11 cellular contexts compared by ENCODE assay signal in the genomic region with DNA sequence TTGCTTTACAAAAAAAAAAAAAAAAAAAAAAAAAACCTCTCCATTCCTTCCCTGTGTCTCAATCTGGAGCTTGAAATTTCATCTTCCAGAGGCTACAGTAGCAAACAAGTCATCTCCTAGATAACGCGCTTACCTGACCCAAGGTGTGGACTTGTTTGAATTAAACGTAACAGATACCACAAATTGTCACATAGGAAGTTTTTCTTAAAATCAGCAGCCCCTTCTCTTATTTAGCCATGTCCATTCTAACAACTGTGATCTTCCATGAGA. TPM values are rescaled to one million over a fixed set of nuclear protein-coding genes. Genes with fewer than 3 reads are reported as not detected.
A peak's percentile ranks its signal among the peaks of the same experiment; 100 is the strongest.
DNase-seq lines count a peak whose midpoint lies in the region; ATAC-seq and TF ChIP-seq lines count a peak whose summit lies in the region.
"Had no signal": no experiment of that assay in that cellular context is flagged by ENCODE, and none has a peak within 500 bp of the region (broad histone marks: within the 10 kb centered on the region; RNA-seq: fewer than 3 reads in every experiment).

No MANE protein-coding gene starts in this region.

- H3K36me3 Mint-ChIP-seq in activated CD8-positive, alpha-beta memory T cell treated with anti-CD3 and anti-CD28 coated beads, Interleukin-2, amount 10 ng/mL, durations not matched to agents 7 days and 5 days, result peaks cover 11% of the 10 kb centered on the region
- peaks cover 26% of the 10 kb centered on the region for H3K36me3 Mint-ChIP-seq in activated CD4-positive, alpha-beta memory T cell treated with anti-CD3 and anti-CD28 coated beads, Interleukin-2, amount 10 ng/mL, durations not matched to agents 7 days and 5 days (ENCODE audit: low read depth)

- ATAC-seq in activated CD8-positive, alpha-beta memory T cell treated with anti-CD3 and anti-CD28 coated beads, Interleukin-2, amount 10 ng/mL, durations not matched to agents 7 days and 5 days, result no peak
- ATAC-seq in lower lobe of right lung (no peak), sciatic nerve (no peak)

- H3K27ac Mint-ChIP-seq in activated CD8-positive, alpha-beta memory T cell treated with anti-CD3 and anti-CD28 coated beads, Interleukin-2, amount 10 ng/mL, durations not matched to agents 7 days and 5 days, result peak overlapping the region; percentile 91
- H3K27ac Mint-ChIP-seq in activated CD4-positive, alpha-beta memory T cell treated with anti-CD3 and anti-CD28 coated beads, Interleukin-2, amount 10 ng/mL, durations not matched to agents 7 days and 5 days, result peak overlapping the region; percentile 83

- no peaks in the 10 kb centered on the region for H3K27me3 Mint-ChIP-seq in activated CD8-positive, alpha-beta memory T cell treated with anti-CD3 and anti-CD28 coated beads, Interleukin-2, amount 10 ng/mL, durations not matched to agents 7 days and 5 days
- no peaks in the 10 kb centered on the region for H3K27me3 Mint-ChIP-seq in activated CD4-positive, alpha-beta memory T cell treated with anti-CD3 and anti-CD28 coated beads, Interleukin-2, amount 10 ng/mL, durations not matched to agents 7 days and 5 days

- CTCF ChIA-PET in activated CD8-positive, alpha-beta memory T cell treated with anti-CD3 and anti-CD28 coated beads, Interleukin-2, amount 10 ng/mL, durations not matched to agents 7 days and 5 days (lab: Charles Lee), result interaction anchor here (0.6 to 3.2 kb wide), 9 partner anchors 24 to 253 kb away, joined by 3 to 17 read pairs (median 4); no protein-coding TSS in a partner anchor
- CTCF ChIA-PET in activated CD4-positive, alpha-beta memory T cell treated with anti-CD3 and anti-CD28 coated beads, Interleukin-2, amount 10 ng/mL, durations not matched to agents 7 days and 5 days (lab: Charles Lee), result interaction anchor here (0.6 to 3.8 kb wide), 3 partner anchors 25 to 51 kb away, joined by 3 to 18 read pairs (median 17); no protein-coding TSS in a partner anchor

- no peaks in the 10 kb centered on the region for H3K9me3 Mint-ChIP-seq in activated CD8-positive, alpha-beta memory T cell treated with anti-CD3 and anti-CD28 coated beads, Interleukin-2, amount 10 ng/mL, durations not matched to agents 7 days and 5 days (ENCODE audit: low read depth)
- no peaks in the 10 kb centered on the region for H3K9me3 Mint-ChIP-seq in activated CD4-positive, alpha-beta memory T cell treated with anti-CD3 and anti-CD28 coated beads, Interleukin-2, amount 10 ng/mL, durations not matched to agents 7 days and 5 days

- no peaks in the 10 kb centered on the region for H3K36me3 ChIP-seq in lower lobe of right lung
- H3K36me3 ChIP-seq in stomach smooth muscle (ENCODE audit: control insufficient read depth in 2 of 2, insufficient read depth in 2 of 2, low read length in 2 of 2), result no peaks in the 10 kb centered on the region
- H3K36me3 ChIP-seq in WERI-Rb-1, result no peaks in the 10 kb centered on the region

- no peak overlapping the region for H3K9ac ChIP-seq in stomach smooth muscle (ENCODE audit: low read length in 2 of 2)

- peaks cover 53% of the 10 kb centered on the region for H3K4me1 ChIP-seq in lower lobe of right lung
- H3K4me1 ChIP-seq in stomach smooth muscle (ENCODE audit: control insufficient read depth, insufficient read depth, low read length), result peaks cover 17% of the 10 kb centered on the region

- DNase-seq in activated CD8-positive, alpha-beta memory T cell treated with anti-CD3 and anti-CD28 coated beads, Interleukin-2, amount 10 ng/mL, durations not matched to agents 7 days and 5 days, result no peak
- no peak for DNase-seq in activated CD8-positive, alpha-beta memory T cell treated with anti-CD3 and anti-CD28 coated beads, Interleukin-2, amount 50 U/mL, for 4 hours
- DNase-seq in activated CD4-positive, alpha-beta memory T cell treated with anti-CD3 and anti-CD28 coated beads, Interleukin-2, amount 10 ng/mL, durations not matched to agents 7 days and 5 days, result no peak
- DNase-seq in lower lobe of right lung, result no peak
- DNase-seq in islet precursor cell, result no peak
- DNase-seq in WERI-Rb-1, result no peak
- no peak for DNase-seq in sciatic nerve (ENCODE audit: low spot score)
- DNase-seq: GOT3, midbrain, NCI-H1105 had no signal

- intact Hi-C loops in lower lobe of right lung (cut with DNase I) (no loop called here), sciatic nerve (cut with DNase I) (no loop called here)

- TF ChIP-seq CTCF in lower lobe of right lung (IDR thresholded peaks at IDR 0.05), result no peak
- TF ChIP-seq CTCF in WERI-Rb-1 (IDR thresholded peaks at IDR 0.05; ENCODE audit: low read depth, low read length), result no peak

- H3K27me3 ChIP-seq in lower lobe of right lung (ENCODE audit: low read depth), result no peaks in the 10 kb centered on the region
- no peaks in the 10 kb centered on the region for H3K27me3 ChIP-seq in stomach smooth muscle (ENCODE audit: control insufficient read depth in 1 of 2, insufficient read depth in 2 of 2, low read length in 2 of 2)
- H3K27me3 ChIP-seq in WERI-Rb-1 (ENCODE audit: insufficient read depth, low read depth, severe bottlenecking), result no peaks in the 10 kb centered on the region

- POLR2A ChIA-PET in activated CD4-positive, alpha-beta memory T cell treated with anti-CD3 and anti-CD28 coated beads, Interleukin-2, amount 10 ng/mL, durations not matched to agents 7 days and 5 days (lab: Charles Lee), result interaction anchor here (1.0 to 13.0 kb wide), 10 partner anchors 8 to 307 kb away, joined by 3 to 245 read pairs (median 8); a partner anchor contains a TSS

- H3K9me3 ChIP-seq in lower lobe of right lung (no peaks in the 10 kb centered on the region), stomach smooth muscle (ENCODE audit: control insufficient read depth in 2 of 2, low read length in 2 of 2) (no peaks in the 10 kb centered on the region), WERI-Rb-1 (ENCODE audit: severe bottlenecking) (no peaks in the 10 kb centered on the region)

- peak overlapping the region; percentile 98 for H3K4me3 Mint-ChIP-seq in activated CD8-positive, alpha-beta memory T cell treated with anti-CD3 and anti-CD28 coated beads, Interleukin-2, amount 10 ng/mL, durations not matched to agents 7 days and 5 days
- peak overlapping the region; percentile 88 for H3K4me3 Mint-ChIP-seq in activated CD4-positive, alpha-beta memory T cell treated with anti-CD3 and anti-CD28 coated beads, Interleukin-2, amount 10 ng/mL, durations not matched to agents 7 days and 5 days

- H3K4me3 ChIP-seq in lower lobe of right lung (peak overlapping the region; percentile 85), stomach smooth muscle (ENCODE audit: low read length in 2 of 2) (peak overlapping the region; percentile 82 to 88), WERI-Rb-1 (ENCODE audit: low read depth, low read length) (no peak overlapping the region)

- H3K27ac ChIP-seq in lower lobe of right lung (no peak overlapping the region), stomach smooth muscle (ENCODE audit: low read length) (no peak overlapping the region), WERI-Rb-1 (no peak overlapping the region)

- H3K4me1 Mint-ChIP-seq in activated CD8-positive, alpha-beta memory T cell treated with anti-CD3 and anti-CD28 coated beads, Interleukin-2, amount 10 ng/mL, durations not matched to agents 7 days and 5 days, result peaks cover 64% of the 10 kb centered on the region
- peaks cover 60% of the 10 kb centered on the region for H3K4me1 Mint-ChIP-seq in activated CD4-positive, alpha-beta memory T cell treated with anti-CD3 and anti-CD28 coated beads, Interleukin-2, amount 10 ng/mL, durations not matched to agents 7 days and 5 days

RNA-seq across cellular contexts. Expression of a gene that starts 2.0 kb away (rescaled TPM):
- 100 to 1,000 TPM; 112 to 116 TPM for total RNA-seq in activated CD8-positive, alpha-beta memory T cell treated with anti-CD3 and anti-CD28 coated beads, Interleukin-2, amount 10 ng/mL, durations not matched to agents 7 days and 5 days
- total RNA-seq in activated CD4-positive, alpha-beta memory T cell treated with anti-CD3 and anti-CD28 coated beads, Interleukin-2, amount 10 ng/mL, durations not matched to agents 7 days and 5 days, result 100 to 1,000 TPM; 163 to 171 TPM
- 67.9 TPM for total RNA-seq in lower lobe of right lung
- 90.8 TPM for total RNA-seq in sciatic nerve

RNA-seq across cellular contexts. Expression of a gene that starts 14.1 kb away (rescaled TPM):
- 100 to 1,000 TPM; 118 to 127 TPM for total RNA-seq in activated CD8-positive, alpha-beta memory T cell treated with anti-CD3 and anti-CD28 coated beads, Interleukin-2, amount 10 ng/mL, durations not matched to agents 7 days and 5 days
- total RNA-seq in activated CD4-positive, alpha-beta memory T cell treated with anti-CD3 and anti-CD28 coated beads, Interleukin-2, amount 10 ng/mL, durations not matched to agents 7 days and 5 days, result 10 to 100 TPM; 88.4 to 96.7 TPM
- total RNA-seq in lower lobe of right lung (53.3 TPM), sciatic nerve (55.6 TPM)
